ENCODE assay signal across 10 cellular contexts in the genomic region with DNA sequence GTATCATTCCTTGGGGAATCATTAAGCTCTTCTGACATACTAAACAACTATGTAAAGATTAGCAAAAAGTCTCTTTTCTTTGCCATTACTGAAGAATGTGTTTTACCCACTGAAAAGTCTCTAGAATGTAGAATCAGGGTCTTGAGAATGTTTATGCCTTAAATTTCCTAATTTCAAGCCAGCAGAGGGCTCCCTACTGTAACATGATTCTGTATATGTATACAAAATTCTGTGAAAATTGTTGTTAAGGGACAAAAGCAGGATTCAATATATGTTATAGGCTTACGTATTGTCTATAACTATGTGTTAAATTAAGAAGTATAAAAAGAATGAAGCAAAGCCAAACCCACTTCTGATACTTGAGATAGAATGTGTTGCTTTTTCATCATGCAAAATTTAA.
A peak's percentile ranks its signal among the peaks of the same experiment; 100 is the strongest.
DNase-seq lines count a peak whose midpoint lies in the region; ATAC-seq and TF ChIP-seq lines count a peak whose summit lies in the region.
"Had no signal": no experiment of that assay in that cellular context is flagged by ENCODE, and none has a peak within 500 bp of the region (broad histone marks: within the 10 kb centered on the region; RNA-seq: fewer than 3 reads in every experiment).

No MANE protein-coding gene starts in this region.

- ATAC-seq in GM18505 (IDR thresholded peaks at IDR 0.05; ENCODE audit: unreplicated experiment) (no peak), T-helper 17 cell (no peak)
- ATAC-seq: natural killer cell, Right ventricle myocardium inferior had no signal

- H3K4me1 Mint-ChIP-seq in T-helper 17 cell: no peaks in the 10 kb centered on the region
- H3K4me1 Mint-ChIP-seq: natural killer cell had no signal

- no peaks in the 10 kb centered on the region for H3K9me3 ChIP-seq in T-helper 17 cell (ENCODE audit: control insufficient read depth, low read length, poor library complexity, severe bottlenecking)

- H3K27me3 Mint-ChIP-seq in T-helper 17 cell: no peaks in the 10 kb centered on the region

- no peak overlapping the region for H3K4me3 Mint-ChIP-seq in T-helper 17 cell
- H3K4me3 Mint-ChIP-seq: natural killer cell had no signal

- DNase-seq in AG09319 (ENCODE audit: extremely low read depth, low read depth) (no peak), H4 (ENCODE audit: low spot score) (peak; percentile 43), SK-N-DZ (ENCODE audit: low spot score) (peak; percentile 4), foreskin melanocyte (peak; percentile 21), hypothalamus (lab: John Stamatoyannopoulos, UW) (no peak), NCI-H1417 treated with DMSO at 0.1 percent for 48 hours (lab: John Stamatoyannopoulos, UW) (no peak), T-helper 17 cell (no peak)
- DNase-seq: natural killer cell had no signal

- TF ChIP-seq CTCF in AG09319 (IDR thresholded peaks at IDR 0.05; ENCODE audit: low read depth, low read length): peak; percentile 14

- TF ChIP-seq POLR2A in GM18505 (IDR thresholded peaks at IDR 0.05; ENCODE audit: borderline replicate concordance, extremely low read depth, insufficient read depth, insufficient read length): no peak

- no peak overlapping the region for H3K27ac Mint-ChIP-seq in T-helper 17 cell
- H3K27ac Mint-ChIP-seq: natural killer cell had no signal

- H3K36me3 Mint-ChIP-seq in T-helper 17 cell (ENCODE audit: low read depth): no peaks in the 10 kb centered on the region
- H3K36me3 Mint-ChIP-seq: natural killer cell had no signal

Comparison
In these comparisons a context has a peak if more than half of its experiments do, and no peak if none do; other contexts are left out.
1. DNase-seq: peak in H4 (single experiment), SK-N-DZ (single experiment) and foreskin melanocyte (single experiment); none in AG09319 (single experiment), hypothalamus (0 of 51), NCI-H1417 treated with DMSO at 0.1 percent for 48 hours (single experiment) and T-helper 17 cell (0 of 3).